In genomic region chr9:29213374-29214161, GRCh38 we compare ENCODE assay signal across 8 cellular contexts. TPM values are rescaled to one million over a fixed set of nuclear protein-coding genes. Genes with fewer than 3 reads are reported as not detected.
DNase-seq lines count a peak whose midpoint lies in the region; ATAC-seq lines count a peak whose summit lies in the region.

Gene LINGO2 (minus strand): TSS chr9:29213601.

- peak within 1 kb of the TSS; percentile 72 for H3K4me3 ChIP-seq in H7 (ENCODE audit: insufficient read depth, low read depth, low read length)

- H3K4me3 Mint-ChIP-seq in effector memory CD8-positive, alpha-beta T cell = peak within 1 kb of the TSS; percentile 63 to 64
- peak within 1 kb of the TSS in 6 of 8 donors; percentile 39 to 76 (median 68) for H3K4me3 Mint-ChIP-seq in naive B cell

- H3K36me3 ChIP-seq in H7 (replicated peaks; ENCODE audit: control insufficient read depth, insufficient read depth, low read length) = no peaks in the 10 kb centered on the region

- peaks cover 31% of the 10 kb centered on the region for H3K27me3 ChIP-seq in H7 (ENCODE audit: control insufficient read depth, insufficient read depth, low read length)

- H3K27me3 Mint-ChIP-seq in effector memory CD8-positive, alpha-beta T cell = peaks cover 26 to 44% of the 10 kb centered on the region in 2 donors
- peaks cover 56 to 64% (median 63%) of the 10 kb centered on the region in 3 donors for H3K27me3 Mint-ChIP-seq in naive B cell

- no peak for ATAC-seq in effector memory CD8-positive, alpha-beta T cell (replicated peaks)
- ATAC-seq in naive B cell (ENCODE audit: low read depth in 2 of 2) = no peak
- no peak for ATAC-seq in HG02938 (IDR thresholded peaks at IDR 0.05; ENCODE audit: unreplicated experiment)
- no peak for ATAC-seq in HG03469 (IDR thresholded peaks at IDR 0.05; ENCODE audit: unreplicated experiment)

- DNase-seq in H7 (peak; percentile 75), NCI-H510A treated with DMSO at 0.1 percent for 48 hours (lab: John Stamatoyannopoulos, UW) (peak; percentile 56), naive B cell (no peak), LoVo (ENCODE audit: low spot score) (no peak), hippocampal formation (lab: John Stamatoyannopoulos, UW) (no peak)
- no peak for DNase-seq in effector memory CD8-positive, alpha-beta T cell

- H3K27ac Mint-ChIP-seq in effector memory CD8-positive, alpha-beta T cell = peak within 1 kb of the TSS in 1 of 2 donors; percentile 70
- no peak within 1 kb of the TSS for H3K27ac Mint-ChIP-seq in naive B cell

- H3K4me1 Mint-ChIP-seq in effector memory CD8-positive, alpha-beta T cell (ENCODE audit: low read depth in 2 of 2) = peaks cover 3 to 4% of the 10 kb centered on the region in 2 donors
- H3K4me1 Mint-ChIP-seq in naive B cell = peaks cover 12 to 16% (median 14%) of the 10 kb centered on the region in 3 donors

- no peaks in the 10 kb centered on the region for H3K36me3 Mint-ChIP-seq in effector memory CD8-positive, alpha-beta T cell (ENCODE audit: insufficient read depth)
- H3K36me3 Mint-ChIP-seq in naive B cell = peaks cover 0 to 8% of the 10 kb centered on the region in 2 donors

- peaks cover 2 to 8% of the 10 kb centered on the region in 2 donors for H3K9me3 Mint-ChIP-seq in effector memory CD8-positive, alpha-beta T cell
- H3K9me3 Mint-ChIP-seq in naive B cell = peaks cover 0 to 6% (median 0%) of the 10 kb centered on the region in 7 donors

RNA-seq across cellular contexts. Expression of gene LINGO2, which starts in this region (rescaled TPM):
- 1.3 and 2.8 TPM in 2 replicates for total RNA-seq in H7 (2014; rRNA removed; shearing (Covaris generic))
- polyA plus RNA-seq in naive B cell (ENCODE audit: low read depth in 6 of 6) = not detected

Comparison
In these comparisons a context has a peak if more than half of its experiments do, and no peak if none do; other contexts are left out.
1. DNase-seq: peak in H7 (single experiment) and NCI-H510A treated with DMSO at 0.1 percent for 48 hours (single experiment); none in effector memory CD8-positive, alpha-beta T cell (0 of 3), naive B cell (single experiment), LoVo (single experiment) and hippocampal formation (0 of 2).